In genomic region chr1:220094016-220094911, GRCh38 we compare ENCODE assay signal across 8 cellular contexts. TPM values are rescaled to one million over a fixed set of nuclear protein-coding genes. Genes with fewer than 3 reads are reported as not detected.
A peak's percentile ranks its signal among the peaks of the same experiment; 100 is the strongest.
DNase-seq lines count a peak whose midpoint lies in the region; ATAC-seq and TF ChIP-seq lines count a peak whose summit lies in the region.

IARS2 (plus strand) TSS chr1:220094132; CDS start chr1:220094217, 85 bp downstream.

- no peaks in the 10 kb centered on the region for H3K9me3 ChIP-seq in A673 (ENCODE audit: low read depth, low read length, poor library complexity, severe bottlenecking)

- no peaks in the 10 kb centered on the region for H3K9me3 Mint-ChIP-seq in chondrocyte (ENCODE audit: low read depth)

- peaks cover 8% of the 10 kb centered on the region for H3K36me3 Mint-ChIP-seq in chondrocyte (ENCODE audit: low read depth)

- peak within 1 kb of the TSS; percentile 65 for H3K27ac Mint-ChIP-seq in chondrocyte (ENCODE audit: unreplicated experiment)

- peaks cover 26% of the 10 kb centered on the region for H3K36me3 ChIP-seq in A673 (ENCODE audit: insufficient read depth, low read length, poor library complexity, severe bottlenecking)

- H3K4me3 ChIP-seq in A673 (ENCODE audit: low read depth, low read length, poor library complexity, severe bottlenecking), result peak within 1 kb of the TSS; percentile 99

- CTCF ChIA-PET in A673 (lab: Charles Lee), result interaction anchor here (0.7 kb wide), 1 partner anchor 103 kb away, joined by 4 read pairs; no protein-coding TSS in a partner anchor

- BruUV-seq in A673 (replicated peaks; lab: Mats Ljungman, UMichigan), result no TSS peak

- H3K27me3 Mint-ChIP-seq in chondrocyte (ENCODE audit: low read depth), result no peaks in the 10 kb centered on the region

- peak within 1 kb of the TSS; percentile 74 for H3K4me3 Mint-ChIP-seq in chondrocyte (ENCODE audit: unreplicated experiment)

- H3K27me3 ChIP-seq in A673 (replicated peaks; ENCODE audit: insufficient read depth, low read depth, low read length, poor library complexity), result no peaks in the 10 kb centered on the region

- peaks cover 26% of the 10 kb centered on the region for H3K4me1 Mint-ChIP-seq in chondrocyte (ENCODE audit: low read depth)

- intact Hi-C loops in A673 (cut with micrococcal nuclease; ENCODE audit: unreplicated experiment), result no loop called here

- POLR2A ChIA-PET in A673 (lab: Charles Lee; ENCODE audit: low non-redundant PET), result no interaction called here

- peaks cover 5% of the 10 kb centered on the region for H3K4me1 ChIP-seq in A673 (ENCODE audit: insufficient read depth, low read length, poor library complexity, severe bottlenecking)

- peak; percentile 53 for ATAC-seq in HG03066 (IDR thresholded peaks at IDR 0.05; ENCODE audit: low read depth, unreplicated experiment)

- DNase-seq in A673 (ENCODE audit: low spot score), result peak; percentile 93
- peak; percentile 93 for DNase-seq in NCI-H2227 (lab: John Stamatoyannopoulos, UW; ENCODE audit: unreplicated experiment)
- DNase-seq in activated CD4-positive, alpha-beta T cell treated with anti-CD3 and anti-CD28 coated beads for 1 hour, result peak; percentile 87
- peak; percentile 95 for DNase-seq in chondrocyte (ENCODE audit: low spot score)
- DNase-seq in kidney tubule cell (ENCODE audit: low spot score), result peak; percentile 89
- peak; percentile 84 to 89 (median 88) for DNase-seq in stimulated activated CD4-positive, alpha-beta T cell treated with anti-CD3 and anti-CD28 coated beads, Interleukin-1b, Interleukin-23, amount 100 ng/mL, for 24 hours (ENCODE audit: low read depth in 4 of 4, low spot score in 1 of 4)

- TF ChIP-seq CTCF in A673 (conservative IDR thresholded peaks at IDR 0.05; ENCODE audit: low read depth, low read length) (no peak), chondrocyte (IDR thresholded peaks at IDR 0.05) (no peak)

- TF ChIP-seq POLR2A in GM18526 (IDR thresholded peaks at IDR 0.05; ENCODE audit: extremely low read depth, insufficient read length), result peak; percentile 70

- H3K27ac ChIP-seq in A673 (ENCODE audit: low read depth, low read length, poor library complexity, severe bottlenecking), result peak within 1 kb of the TSS; percentile 86

RNA-seq across cellular contexts. Expression of gene IARS2, which starts in this region (rescaled TPM):
- total RNA-seq in A673 (2021) (79.7 and 80.5 TPM in 2 replicates), chondrocyte (64.2 to 71.9 TPM (median 64.9 TPM) in 3 replicates)

Comparison
In these comparisons a context has a peak if more than half of its experiments do, and no peak if none do; other contexts are left out.
1. Peak in every context shown above with its lines: DNase-seq, ATAC-seq, H3K4me3 ChIP-seq and H3K27ac ChIP-seq.